8 cellular contexts compared by ENCODE assay signal in genomic region chr1:77347646-77348045, GRCh38.
DNase-seq lines count a peak whose midpoint lies in the region; ATAC-seq and TF ChIP-seq lines count a peak whose summit lies in the region.

No MANE protein-coding gene starts in this region.

- H3K9ac ChIP-seq in SK-N-SH, result peak overlapping the region; percentile 7; the same call in 1 of the 2 replicates

- 36% methylated on average over 6 of the region's 6 CpGs for WGBS in SK-N-SH (ENCODE audit: low lambda C conversion rate)

- ATAC-seq in foreskin keratinocyte (peak; percentile 99), GM18858 (IDR thresholded peaks at IDR 0.05; ENCODE audit: unreplicated experiment) (no peak)

- no peak overlapping the region for H3K4me3 ChIP-seq in SK-N-SH (ENCODE audit: low read depth in 2 of 2, low read length in 1 of 2)

- H4K20me1 ChIP-seq in SK-N-SH (ENCODE audit: insufficient read depth), result no peaks in the 10 kb centered on the region

- H3K4me2 ChIP-seq in SK-N-SH, result peak overlapping the region; percentile 20; the same call in 1 of the 2 replicates

- H3K27ac ChIP-seq in SK-N-SH (ENCODE audit: low read depth in 2 of 2, low read length in 1 of 2) (peak overlapping the region; percentile 48 to 58), foreskin keratinocyte (no peak overlapping the region)

- POLR2A ChIA-PET in SK-N-SH (lab: Yijun Ruan, JAX), result no interaction called here

- H3K4me1 ChIP-seq in SK-N-SH (ENCODE audit: control insufficient read depth in 1 of 2, insufficient read depth in 2 of 2, low read depth in 1 of 2, low read length in 1 of 2), result peaks cover 3% of the 10 kb centered on the region in 2 experiments; a peak in 2 of 4 replicates
- H3K4me1 ChIP-seq in foreskin keratinocyte, result no peaks in the 10 kb centered on the region

- no peaks in the 10 kb centered on the region for H3K27me3 ChIP-seq in SK-N-SH (ENCODE audit: insufficient read depth)
- H3K27me3 ChIP-seq in foreskin keratinocyte, result no peaks in the 10 kb centered on the region

- H3F3A ChIP-seq in SK-N-SH (replicated peaks; ENCODE audit: insufficient read depth), result peaks cover 3% of the 10 kb centered on the region

- H3K79me2 ChIP-seq in SK-N-SH (ENCODE audit: insufficient read depth), result no peaks in the 10 kb centered on the region

- TF ChIP-seq RAD21 in SK-N-SH (IDR thresholded peaks at IDR 0.05; ENCODE audit: low read length), result no peak

- H2AFZ ChIP-seq in SK-N-SH (ENCODE audit: low read depth), result peak overlapping the region; percentile 60

- H3K9me3 ChIP-seq in SK-N-SH, result no peaks in the 10 kb centered on the region

- CTCF ChIA-PET in SK-N-SH (lab: Yijun Ruan, JAX), result no interaction called here

- TF ChIP-seq EP300 in SK-N-SH (IDR thresholded peaks at IDR 0.05; ENCODE audit: borderline replicate concordance in 1 of 2, low read depth in 1 of 2, low read length in 1 of 2), result peak in 1 of 2 experiments; percentile 61; a peak in 1 of 4 replicates

- no peaks in the 10 kb centered on the region for H3K36me3 ChIP-seq in SK-N-SH (replicated peaks in 1 of 2; ENCODE audit: control insufficient read depth in 1 of 2, insufficient read depth in 2 of 2, low read length in 1 of 2)

- no peak for TF ChIP-seq CTCF in SK-N-SH (IDR thresholded peaks at IDR 0.05)
- TF ChIP-seq CTCF in foreskin keratinocyte (conservative IDR thresholded peaks at IDR 0.05), result no peak

- no peaks in the 10 kb centered on the region for H3K9me2 ChIP-seq in SK-N-SH

- DNase-seq in activated T-cell treated with anti-CD3 and anti-CD28 coated beads for 24 hours (ENCODE audit: low read depth), result peak; percentile 25
- no peak for DNase-seq in activated T-cell treated with anti-CD3 and anti-CD28 coated beads, Interleukin-2, amount 50 U/mL, for 1 hour
- no peak for DNase-seq in SK-N-SH
- peak; percentile 85 to 95 for DNase-seq in foreskin keratinocyte
- peak; percentile 79 for DNase-seq in stromal cell of bone marrow (ENCODE audit: low read depth)
- DNase-seq in putamen (ENCODE audit: low spot score), result no peak
- DNase-seq in NCI-H1417 (lab: John Stamatoyannopoulos, UW), result no peak

TF ChIP-seq in SK-N-SH, 30 proteins besides CTCF, POLR2A, EP300 and RAD21:
- TF ChIP-seq YY1 (IDR thresholded peaks at IDR 0.05; ENCODE audit: low read depth), result peak; percentile 76; the same call in 1 of the 2 replicates
- TF ChIP-seq RXRA (IDR thresholded peaks at IDR 0.05; ENCODE audit: borderline replicate concordance, low read depth), result no peak
- peak; percentile 48; the same call in 1 of the 2 replicates for TF ChIP-seq POLR2AphosphoS5 (IDR thresholded peaks at IDR 0.05; ENCODE audit: low read depth, low read length)
- peak; percentile 77 for TF ChIP-seq JUND (IDR thresholded peaks at IDR 0.05)
- TF ChIP-seq GATA2 (CRISPR knock-in tag; IDR thresholded peaks at IDR 0.05), result no peak
- 0 out of 2 replicates have a peak, but pooled peaks have one; percentile 47 for TF ChIP-seq ZBTB33 (IDR thresholded peaks at IDR 0.05; ENCODE audit: borderline replicate concordance, low read depth)
- peak; percentile 39; the same call in 1 of the 2 replicates for TF ChIP-seq TAF1 (IDR thresholded peaks at IDR 0.05; ENCODE audit: borderline replicate concordance, low read depth, low read length)
- 0 out of 2 replicates have a peak, but pooled peaks have one; percentile 7 for TF ChIP-seq GABPA (IDR thresholded peaks at IDR 0.05; ENCODE audit: low read depth)
- peak; percentile 54; the same call in 1 of the 2 replicates for TF ChIP-seq ELF1 (IDR thresholded peaks at IDR 0.05)
- no peak for TF ChIP-seq FOXM1 (IDR thresholded peaks at IDR 0.05; ENCODE audit: low read depth)
- TF ChIP-seq MEF2A (IDR thresholded peaks at IDR 0.05; ENCODE audit: borderline replicate concordance, low read depth), result no peak
- TF ChIP-seq TCF12 (IDR thresholded peaks at IDR 0.05), result peak; percentile 68
- TF ChIP-seq REST (IDR thresholded peaks at IDR 0.05; ENCODE audit: low read depth, low read length), result peak; percentile 47; the same call in 1 of the 2 replicates
- peak; percentile 82 for TF ChIP-seq FOSL2 (IDR thresholded peaks at IDR 0.05; ENCODE audit: borderline replicate concordance, low read depth)
- TF ChIP-seq CHD2 (IDR thresholded peaks at IDR 0.05; ENCODE audit: low read length, partially characterized antibody), result no peak
- peak; percentile 79 for TF ChIP-seq MAX (IDR thresholded peaks at IDR 0.05; ENCODE audit: low read depth)
- TF ChIP-seq PBX3 (IDR thresholded peaks at IDR 0.05), result peak; percentile 93
TF ChIP-seq in SK-N-SH: peak in this region for 12.

Comparison
In these comparisons a context has a peak if more than half of its experiments do, and no peak if none do; other contexts are left out.
1. DNase-seq: peak in activated T-cell treated with anti-CD3 and anti-CD28 coated beads for 24 hours (single experiment), foreskin keratinocyte (2 of 2) and stromal cell of bone marrow (single experiment); none in activated T-cell treated with anti-CD3 and anti-CD28 coated beads, Interleukin-2, amount 50 U/mL, for 1 hour (single experiment), SK-N-SH (single experiment), putamen (single experiment) and NCI-H1417 (0 of 3).